Comparison of ENCODE assay signal across 9 cellular contexts in genomic region chr22:29700949-29701927, GRCh38. TPM values are rescaled to one million over a fixed set of nuclear protein-coding genes. Genes with fewer than 3 reads are reported as not detected.
DNase-seq lines count a peak whose midpoint lies in the region; ATAC-seq, FAIRE-seq and TF ChIP-seq lines count a peak whose summit lies in the region.
"Had no signal": no experiment of that assay in that cellular context is flagged by ENCODE, and none has a peak within 500 bp of the region (broad histone marks: within the 10 kb centered on the region; RNA-seq: fewer than 3 reads in every experiment).

No MANE protein-coding gene starts in this region.

- no peaks in the 10 kb centered on the region for H3K4me1 ChIP-seq in small intestine (ENCODE audit: control insufficient read depth in 2 of 2, insufficient read depth in 1 of 2, low read depth in 1 of 2, low read length in 1 of 2)
- H3K4me1 ChIP-seq in CD8-positive, alpha-beta T cell (ENCODE audit: insufficient read depth, low read length): peaks cover 10% of the 10 kb centered on the region

- no peaks in the 10 kb centered on the region for H3K9me3 Mint-ChIP-seq in CD8-positive, alpha-beta T cell

- H3K4me1 Mint-ChIP-seq in CD8-positive, alpha-beta T cell (ENCODE audit: low read depth): peaks cover 5% of the 10 kb centered on the region

- DNase-seq in BJ (ENCODE audit: low read depth) (no peak), NCI-H774 (lab: John Stamatoyannopoulos, UW) (peak; percentile 57), cerebellar cortex (ENCODE audit: low spot score) (peak; percentile 54), small intestine (peak; percentile 65)
- DNase-seq in CD8-positive, alpha-beta T cell: no peak

- H3K9me3 ChIP-seq in small intestine (ENCODE audit: control insufficient read depth, low read depth): no peaks in the 10 kb centered on the region
- no peaks in the 10 kb centered on the region for H3K9me3 ChIP-seq in CD8-positive, alpha-beta T cell (ENCODE audit: low read length)

- no peak overlapping the region for H3K4me3 Mint-ChIP-seq in CD8-positive, alpha-beta T cell

- 9 to 35% (median 25%) methylated on average over 21 of the region's 21 CpGs for WGBS in small intestine, 3 donors

- H3K27me3 ChIP-seq in BJ (ENCODE audit: control insufficient read depth, insufficient read depth, low read length) (no peaks in the 10 kb centered on the region), small intestine (ENCODE audit: control insufficient read depth in 2 of 2, insufficient read depth in 2 of 2, low read length in 2 of 2) (no peaks in the 10 kb centered on the region)
- H3K27me3 ChIP-seq in CD8-positive, alpha-beta T cell (ENCODE audit: insufficient read depth, low read length): no peaks in the 10 kb centered on the region

- CTCF ChIA-PET in BJ (lab: Yijun Ruan, JAX): interaction anchor here (0.6 to 3.7 kb wide), 6 partner anchors 8 to 388 kb away, joined by 3 to 16 read pairs (median 4); no protein-coding TSS in a partner anchor
- CTCF ChIA-PET in CD8-positive, alpha-beta T cell (lab: Charles Lee): interaction anchor here (0.5 to 1.3 kb wide), 5 partner anchors 11 to 305 kb away, joined by 3 to 4 read pairs (median 3); no protein-coding TSS in a partner anchor

- H3K36me3 ChIP-seq in BJ (ENCODE audit: control insufficient read depth, insufficient read depth, low read length): peaks cover 8% of the 10 kb centered on the region
- peaks cover 0 to 5% of the 10 kb centered on the region in 2 donors for H3K36me3 ChIP-seq in small intestine (ENCODE audit: control insufficient read depth in 2 of 2, insufficient read depth in 2 of 2, low read length in 2 of 2)
- H3K36me3 ChIP-seq in CD8-positive, alpha-beta T cell (ENCODE audit: insufficient read depth, low read length): no peaks in the 10 kb centered on the region

- no peak for FAIRE-seq in small intestine (lab: Jason Lieb, UNC)

- POLR2A ChIA-PET in BJ (lab: Charles Lee): no interaction called here
- POLR2A ChIA-PET in CD8-positive, alpha-beta T cell (lab: Charles Lee): no interaction called here

- no peak for ATAC-seq in HG03442 (IDR thresholded peaks at IDR 0.05; ENCODE audit: unreplicated experiment)
- ATAC-seq in CD8-positive, alpha-beta T cell: no peak
- no peak for ATAC-seq in GM19467 (IDR thresholded peaks at IDR 0.05; ENCODE audit: unreplicated experiment)

- intact Hi-C loops in CD8-positive, alpha-beta T cell (cut with DNase I, micrococcal nuclease): no loop called here

- H3K4me3 ChIP-seq in BJ (ENCODE audit: low read depth, low read length) (no peak overlapping the region), small intestine (ENCODE audit: low read depth in 1 of 2, low read length in 2 of 2) (no peak overlapping the region)
- H3K4me3 ChIP-seq in CD8-positive, alpha-beta T cell (ENCODE audit: low read depth, low read length): no peak overlapping the region

- peaks cover 6% of the 10 kb centered on the region for H3K27me3 Mint-ChIP-seq in CD8-positive, alpha-beta T cell (ENCODE audit: low read depth)

- H3K27ac ChIP-seq in small intestine (ENCODE audit: low read depth in 1 of 2, low read length in 1 of 2): peak overlapping the region in 1 of 2 donors; percentile 53
- no peak overlapping the region for H3K27ac ChIP-seq in CD8-positive, alpha-beta T cell (ENCODE audit: low read depth, low read length)
- H3K27ac ChIP-seq: HL-60 had no signal

- H3K27ac Mint-ChIP-seq in CD8-positive, alpha-beta T cell: no peak overlapping the region

- peaks cover 12% of the 10 kb centered on the region for H3K36me3 Mint-ChIP-seq in CD8-positive, alpha-beta T cell

- TF ChIP-seq CTCF in BJ (IDR thresholded peaks at IDR 0.05; ENCODE audit: insufficient read depth, low read depth, low read length): peak; percentile 25; the same call in 1 of the 2 replicates
- peak; percentile 33; the same call in 1 of the 2 replicates for TF ChIP-seq CTCF in GM12874 (IDR thresholded peaks at IDR 0.05; ENCODE audit: insufficient read depth, low read depth, low read length)
- TF ChIP-seq CTCF in CD8-positive, alpha-beta T cell (IDR thresholded peaks at IDR 0.05): no peak

RNA-seq across cellular contexts. Expression of gene CABP7, which starts 18.6 kb away (rescaled TPM):
- polyA plus RNA-seq in BJ (2011; rRNA removed): 0.02 TPM in 1 of 2 replicates, not detected in the other
- polyA minus RNA-seq in BJ (2011; rRNA and poly(A)+ RNA removed): not detected in 2 replicates
- polyA plus RNA-seq in small intestine: 1 to 10 TPM in 1 of 3 donors, under 1 TPM in 2; 0.27 to 1.8 (median 0.89) TPM
- under 1 TPM; 0.25 to 0.52 TPM for total RNA-seq in CD8-positive, alpha-beta T cell

Comparison
In these comparisons a context has a peak if more than half of its experiments do, and no peak if none do; other contexts are left out.
1. DNase-seq: peak in NCI-H774 (single experiment), cerebellar cortex (single experiment) and small intestine (single experiment); none in BJ (single experiment) and CD8-positive, alpha-beta T cell (0 of 7).